In genomic region chr6:30591008-30591407, GRCh38 we compare ENCODE assay signal across 11 cellular contexts. TPM values are rescaled to one million over a fixed set of nuclear protein-coding genes. Genes with fewer than 3 reads are reported as not detected.
DNase-seq lines count a peak whose midpoint lies in the region; ATAC-seq and TF ChIP-seq lines count a peak whose summit lies in the region.
"Had no signal": no experiment of that assay in that cellular context is flagged by ENCODE, and none has a peak within 500 bp of the region (broad histone marks: within the 10 kb centered on the region; RNA-seq: fewer than 3 reads in every experiment).

No MANE protein-coding gene starts in this region.

- no peak for ATAC-seq in activated CD8-positive, alpha-beta memory T cell treated with anti-CD3 and anti-CD28 coated beads, Interleukin-2, amount 10 ng/mL, durations not matched to agents 7 days and 5 days
- ATAC-seq in GM18867 (IDR thresholded peaks at IDR 0.05; ENCODE audit: unreplicated experiment) (no peak), HG03469 (IDR thresholded peaks at IDR 0.05; ENCODE audit: unreplicated experiment) (no peak)

- no peaks in the 10 kb centered on the region for H3K4me1 Mint-ChIP-seq in activated CD8-positive, alpha-beta memory T cell treated with anti-CD3 and anti-CD28 coated beads, Interleukin-2, amount 10 ng/mL, durations not matched to agents 7 days and 5 days

- H3K27me3 Mint-ChIP-seq in activated CD8-positive, alpha-beta memory T cell treated with anti-CD3 and anti-CD28 coated beads, Interleukin-2, amount 10 ng/mL, durations not matched to agents 7 days and 5 days: no peaks in the 10 kb centered on the region

- peaks cover 21% of the 10 kb centered on the region for H3K4me1 ChIP-seq in suprapubic skin

- H3K4me3 ChIP-seq in suprapubic skin: no peak overlapping the region

- DNase-seq in activated CD8-positive, alpha-beta memory T cell treated with anti-CD3 and anti-CD28 coated beads, Interleukin-2, amount 10 ng/mL, durations not matched to agents 7 days and 5 days: no peak
- DNase-seq in activated CD8-positive, alpha-beta memory T cell treated with anti-CD3 and anti-CD28 coated beads for 24 hours: no peak
- peak; percentile 95 for DNase-seq in islet precursor cell
- DNase-seq in suprapubic skin (ENCODE audit: low spot score in 2 of 2): peak in 1 of 2 donors; percentile 42
- DNase-seq in LoVo (ENCODE audit: low spot score): no peak
- DNase-seq: MM.1S; stimulated activated CD4-positive, alpha-beta T cell treated with anti-CD3 and anti-CD28 coated beads, Interleukin-15, amount 100 ng/mL, for 24 hours; substantia nigra had no signal

- TF ChIP-seq EP300 in suprapubic skin (IDR thresholded peaks at IDR 0.05): no peak

- no peaks in the 10 kb centered on the region for H3K27me3 ChIP-seq in suprapubic skin

- CTCF ChIA-PET in activated CD8-positive, alpha-beta memory T cell treated with anti-CD3 and anti-CD28 coated beads, Interleukin-2, amount 10 ng/mL, durations not matched to agents 7 days and 5 days (lab: Charles Lee): interaction anchor here (1.1 to 2.3 kb wide), 5 partner anchors 12 to 108 kb away, joined by 3 to 6 read pairs (median 5); partner anchors contain the start of gene DHX16

- 48% methylated on average over 1 of the region's 1 CpG for WGBS in suprapubic skin

- peak overlapping the region; percentile 2 for H3K27ac ChIP-seq in angular gyrus (ENCODE audit: low read depth, low read length)
- H3K27ac ChIP-seq in suprapubic skin: peak overlapping the region; percentile 73

- no peak for TF ChIP-seq POLR2A in suprapubic skin (IDR thresholded peaks at IDR 0.05)

- no peaks in the 10 kb centered on the region for H3K9me3 ChIP-seq in suprapubic skin

- H3K36me3 ChIP-seq in suprapubic skin: peaks cover 80% of the 10 kb centered on the region

- H3K27ac Mint-ChIP-seq in activated CD8-positive, alpha-beta memory T cell treated with anti-CD3 and anti-CD28 coated beads, Interleukin-2, amount 10 ng/mL, durations not matched to agents 7 days and 5 days: peak overlapping the region; percentile 52

- no peak for TF ChIP-seq CTCF in suprapubic skin (IDR thresholded peaks at IDR 0.05)

- H3K4me3 Mint-ChIP-seq in activated CD8-positive, alpha-beta memory T cell treated with anti-CD3 and anti-CD28 coated beads, Interleukin-2, amount 10 ng/mL, durations not matched to agents 7 days and 5 days: no peak overlapping the region

- peaks cover 42% of the 10 kb centered on the region for H3K36me3 Mint-ChIP-seq in activated CD8-positive, alpha-beta memory T cell treated with anti-CD3 and anti-CD28 coated beads, Interleukin-2, amount 10 ng/mL, durations not matched to agents 7 days and 5 days

- no peaks in the 10 kb centered on the region for H3K9me3 Mint-ChIP-seq in activated CD8-positive, alpha-beta memory T cell treated with anti-CD3 and anti-CD28 coated beads, Interleukin-2, amount 10 ng/mL, durations not matched to agents 7 days and 5 days (ENCODE audit: low read depth)

RNA-seq across cellular contexts. Expression of gene ABCF1, which starts 19.8 kb away (rescaled TPM):
- 10 to 100 TPM; 73.8 to 98.6 TPM for total RNA-seq in activated CD8-positive, alpha-beta memory T cell treated with anti-CD3 and anti-CD28 coated beads, Interleukin-2, amount 10 ng/mL, durations not matched to agents 7 days and 5 days
- 10 to 100 TPM; 41.7 to 46.4 (median 45.0) TPM for total RNA-seq in suprapubic skin

RNA-seq across cellular contexts. Expression of gene PPP1R10, which starts 26.0 kb away (rescaled TPM):
- total RNA-seq in activated CD8-positive, alpha-beta memory T cell treated with anti-CD3 and anti-CD28 coated beads, Interleukin-2, amount 10 ng/mL, durations not matched to agents 7 days and 5 days: 100 to 1,000 TPM; 101 to 134 TPM
- total RNA-seq in suprapubic skin: 10 to 100 TPM; 27.2 to 68.2 (median 46.7) TPM

RNA-seq across cellular contexts. Expression of gene MRPS18B, which starts 26.6 kb away (rescaled TPM):
- 10 to 100 TPM; 48.2 to 65.7 TPM for total RNA-seq in activated CD8-positive, alpha-beta memory T cell treated with anti-CD3 and anti-CD28 coated beads, Interleukin-2, amount 10 ng/mL, durations not matched to agents 7 days and 5 days
- 10 to 100 TPM; 48.1 to 85.7 (median 62.4) TPM for total RNA-seq in suprapubic skin

RNA-seq across cellular contexts. Expression of gene PRR3, which starts 33.9 kb away (rescaled TPM):
- 10 to 100 TPM; 19.5 to 23.6 TPM for total RNA-seq in activated CD8-positive, alpha-beta memory T cell treated with anti-CD3 and anti-CD28 coated beads, Interleukin-2, amount 10 ng/mL, durations not matched to agents 7 days and 5 days
- total RNA-seq in suprapubic skin: 10 to 100 TPM in 1 of 4 donors, 1 to 10 TPM in 3; 5.5 to 10.6 (median 9.0) TPM

RNA-seq across cellular contexts. Expression of gene GNL1, which starts 34.7 kb away (rescaled TPM):
- total RNA-seq in activated CD8-positive, alpha-beta memory T cell treated with anti-CD3 and anti-CD28 coated beads, Interleukin-2, amount 10 ng/mL, durations not matched to agents 7 days and 5 days: 10 to 100 TPM; 64.0 to 73.5 TPM
- 10 to 100 TPM; 33.9 to 58.9 (median 38.9) TPM for total RNA-seq in suprapubic skin
